In the genomic region with DNA sequence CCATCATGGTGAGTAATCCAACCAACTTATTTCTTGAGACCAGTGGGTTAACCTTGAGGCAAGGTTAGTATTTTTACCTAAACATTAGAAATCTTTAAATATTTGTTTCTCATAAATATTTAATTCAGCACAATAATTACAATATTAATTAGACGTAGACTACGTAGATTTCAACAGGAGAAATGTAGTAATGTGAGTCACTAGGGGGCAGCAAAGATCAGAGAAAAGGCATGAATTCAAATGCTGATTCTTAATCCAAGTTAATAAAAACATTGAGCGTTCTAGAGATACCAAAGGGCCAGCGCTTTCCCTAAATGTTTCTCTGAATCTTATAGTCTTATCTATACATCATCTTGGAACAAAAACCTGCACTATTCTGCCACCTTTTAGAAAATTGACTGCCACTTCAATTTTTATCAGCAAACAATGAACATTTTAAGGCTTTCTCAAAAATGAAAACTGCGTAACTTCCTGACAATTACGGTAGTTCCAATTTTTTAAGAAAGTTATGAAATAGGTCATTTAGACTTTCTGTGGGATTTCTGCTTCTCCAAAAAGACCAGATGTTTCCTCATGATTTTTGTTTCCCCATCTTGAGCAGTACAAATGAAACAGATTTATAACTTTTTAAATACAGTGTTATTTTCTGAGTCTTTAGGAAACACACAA, we compare ENCODE assay signal across 8 cellular contexts.
DNase-seq lines count a peak whose midpoint lies in the region; ATAC-seq and TF ChIP-seq lines count a peak whose summit lies in the region.

No MANE protein-coding gene starts in this region.

- intact Hi-C loops in OCI-LY7 (cut with micrococcal nuclease; ENCODE audit: unreplicated experiment) = loop anchor here (1.0 to 10.0 kb wide), 3 partner anchors 180 to 633 kb away; no protein-coding TSS in a partner anchor
- intact Hi-C loops in left colon (cut with DNase I, micrococcal nuclease) = loop anchor here in 1 of 2 donors (2.0 kb wide), 1 partner anchor 181 kb away; the partner anchor contains the start of gene GASK1B

- H2AFZ ChIP-seq in OCI-LY7 (ENCODE audit: low read length) = no peak overlapping the region

- no peak overlapping the region for H3K27ac ChIP-seq in OCI-LY7 (ENCODE audit: low read depth, low read length, poor library complexity, severe bottlenecking)

- ATAC-seq in left colon (peak; percentile 69), GM21619 (IDR thresholded peaks at IDR 0.05; ENCODE audit: unreplicated experiment) (no peak)

- BruUV-seq in OCI-LY7 (replicated peaks; lab: Mats Ljungman, UMichigan) = no TSS peak

- POLR2A ChIA-PET in OCI-LY7 (lab: Charles Lee) = no interaction called here

- no peaks in the 10 kb centered on the region for H3K79me2 ChIP-seq in OCI-LY7 (ENCODE audit: insufficient read depth, low read depth, low read length)

- H3K4me2 ChIP-seq in OCI-LY7 (ENCODE audit: low read length) = no peak overlapping the region

- CTCF ChIA-PET in OCI-LY7 (lab: Charles Lee; ENCODE audit: unreplicated experiment) = no interaction called here

- TF ChIP-seq CTCF in GM12865 (IDR thresholded peaks at IDR 0.05; ENCODE audit: insufficient read depth, low read depth, low read length, missing control alignments) (peak; percentile 55), OCI-LY7 (conservative IDR thresholded peaks at IDR 0.05; ENCODE audit: low read length) (peak; percentile 85), choroid plexus epithelial cell (conservative IDR thresholded peaks at IDR 0.05; ENCODE audit: low read depth, low read length) (peak; percentile 55)

- H3K36me3 ChIP-seq in OCI-LY7 (ENCODE audit: insufficient read depth, low read length) = no peaks in the 10 kb centered on the region

- no peaks in the 10 kb centered on the region for H3K9me2 ChIP-seq in OCI-LY7 (ENCODE audit: insufficient read depth, low read length)

- H3K4me3 ChIP-seq in GM12865 (ENCODE audit: low read depth, low read length) = no peak overlapping the region
- H3K4me3 ChIP-seq in OCI-LY7 (ENCODE audit: low read depth, low read length, poor library complexity, severe bottlenecking) = no peak overlapping the region
- H3K4me3 ChIP-seq in choroid plexus epithelial cell (ENCODE audit: low read depth, low read length) = peak overlapping the region; percentile 35

- no peaks in the 10 kb centered on the region for H3K9me3 ChIP-seq in OCI-LY7 (ENCODE audit: low read length)

- no peaks in the 10 kb centered on the region for H3K4me1 ChIP-seq in OCI-LY7 (ENCODE audit: insufficient read depth, low read length, poor library complexity, severe bottlenecking)

- H4K20me1 ChIP-seq in OCI-LY7 (ENCODE audit: insufficient read depth, low read length) = no peaks in the 10 kb centered on the region

- DNase-seq in AG08395 (ENCODE audit: low spot score) = peak; percentile 40
- DNase-seq in GM12865 (ENCODE audit: low read depth) = peak; percentile 56
- DNase-seq in HS-5 (ENCODE audit: low read depth) = peak; percentile 44
- peak; percentile 38 for DNase-seq in OCI-LY7 (ENCODE audit: low spot score)
- DNase-seq in choroid plexus epithelial cell (ENCODE audit: low read depth) = peak; percentile 91
- DNase-seq in left colon = peak in 1 of 2 donors; percentile 11
- peak; percentile 98 for DNase-seq in superior temporal gyrus (ENCODE audit: extremely low spot score)
